ENCODE assay signal across 11 cellular contexts in genomic region chr20:63032861-63033634, GRCh38. TPM values are rescaled to one million over a fixed set of nuclear protein-coding genes. Genes with fewer than 3 reads are reported as not detected.
DNase-seq lines count a peak whose midpoint lies in the region; ATAC-seq, FAIRE-seq and TF ChIP-seq lines count a peak whose summit lies in the region.
"Had no signal": no experiment of that assay in that cellular context is flagged by ENCODE, and none has a peak within 500 bp of the region (broad histone marks: within the 10 kb centered on the region; RNA-seq: fewer than 3 reads in every experiment).

No MANE protein-coding gene starts in this region.

- peaks cover 55% of the 10 kb centered on the region for H3K27me3 Mint-ChIP-seq in astrocyte (ENCODE audit: low read depth, unreplicated experiment)
- H3K27me3 Mint-ChIP-seq in stimulated activated naive CD8-positive, alpha-beta T cell treated with anti-CD3 and anti-CD28 coated beads, Interleukin-15, amount 100 ng/mL, for 72 hours = peaks cover 73% of the 10 kb centered on the region

- H3K36me3 Mint-ChIP-seq in astrocyte (ENCODE audit: low read depth, unreplicated experiment) = no peaks in the 10 kb centered on the region
- H3K36me3 Mint-ChIP-seq: activated CD4-positive, alpha-beta memory T cell treated with anti-CD3 and anti-CD28 coated beads for 36 hours had no signal

- H3K27me3 ChIP-seq in breast epithelium = peaks cover 4 to 82% of the 10 kb centered on the region in 2 donors
- H3K27me3 ChIP-seq in astrocyte (ENCODE audit: insufficient read depth, low read length) = peaks cover 35% of the 10 kb centered on the region

- intact Hi-C loops in breast epithelium (cut with DNase I; ENCODE audit: low total_unique reads) = no loop called here

- DNase-seq in T47D (ENCODE audit: low read depth in 1 of 2, low spot score in 1 of 2) (peak; percentile 80 to 90), breast epithelium (ENCODE audit: low spot score in 2 of 2) (no peak), astrocyte (ENCODE audit: low read depth) (no peak), GOT3 (lab: John Stamatoyannopoulos, UW) (no peak)
- DNase-seq in stimulated activated naive CD8-positive, alpha-beta T cell treated with anti-CD3 and anti-CD28 coated beads, Interleukin-15, amount 100 ng/mL, for 72 hours = no peak
- DNase-seq: activated CD4-positive, alpha-beta memory T cell treated with anti-CD3 and anti-CD28 coated beads for 36 hours had no signal

- H3K27ac ChIP-seq in breast epithelium = no peak overlapping the region
- H3K27ac ChIP-seq in astrocyte (ENCODE audit: low read depth, low read length) = no peak overlapping the region
- H3K27ac ChIP-seq: right lobe of liver had no signal

- peak overlapping the region in 1 of 3 donors; percentile 22 for H3K4me3 ChIP-seq in breast epithelium
- H3K4me3 ChIP-seq in astrocyte (ENCODE audit: insufficient read depth, low read depth, low read length) = no peak overlapping the region
- H3K4me3 ChIP-seq: K562, right lobe of liver had no signal

- H3K4me1 ChIP-seq in breast epithelium = no peaks in the 10 kb centered on the region
- no peaks in the 10 kb centered on the region for H3K4me1 ChIP-seq in astrocyte (ENCODE audit: insufficient read depth, low read length)
- H3K4me1 ChIP-seq: right lobe of liver had no signal

- H4K20me1 ChIP-seq in astrocyte (ENCODE audit: insufficient read depth, low read length) = no peaks in the 10 kb centered on the region

- no peak overlapping the region for H3K9ac ChIP-seq in astrocyte (ENCODE audit: low read length)

- no peak for TF ChIP-seq POLR2A in breast epithelium (IDR thresholded peaks at IDR 0.05)

- H3K36me3 ChIP-seq in breast epithelium (no peaks in the 10 kb centered on the region), astrocyte (ENCODE audit: insufficient read depth, low read length) (no peaks in the 10 kb centered on the region)
- H3K36me3 ChIP-seq: right lobe of liver had no signal

- H3K79me2 ChIP-seq in astrocyte (ENCODE audit: insufficient read depth, low read length) = no peaks in the 10 kb centered on the region

- H3K9me3 Mint-ChIP-seq in astrocyte (ENCODE audit: unreplicated experiment) = no peaks in the 10 kb centered on the region
- no peaks in the 10 kb centered on the region for H3K9me3 Mint-ChIP-seq in stimulated activated naive CD8-positive, alpha-beta T cell treated with anti-CD3 and anti-CD28 coated beads, Interleukin-15, amount 100 ng/mL, for 72 hours
- H3K9me3 Mint-ChIP-seq: activated CD4-positive, alpha-beta memory T cell treated with anti-CD3 and anti-CD28 coated beads for 36 hours had no signal

- no peak overlapping the region for H2AFZ ChIP-seq in astrocyte (ENCODE audit: low read depth, low read length)

- TF ChIP-seq CTCF in breast epithelium (IDR thresholded peaks at IDR 0.05) (no peak), astrocyte (IDR thresholded peaks at IDR 0.05; ENCODE audit: insufficient read depth, low read depth, low read length) (no peak)

- no peak overlapping the region for H3K4me3 Mint-ChIP-seq in astrocyte (ENCODE audit: unreplicated experiment)
- H3K4me3 Mint-ChIP-seq in stimulated activated naive CD8-positive, alpha-beta T cell treated with anti-CD3 and anti-CD28 coated beads, Interleukin-15, amount 100 ng/mL, for 72 hours = peak overlapping the region; percentile 28 to 80
- H3K4me3 Mint-ChIP-seq: activated CD4-positive, alpha-beta memory T cell treated with anti-CD3 and anti-CD28 coated beads for 36 hours had no signal

- peak overlapping the region; percentile 11 for H3K4me2 ChIP-seq in astrocyte (ENCODE audit: low read length)

- in situ Hi-C loops in T47D (cut with HindIII; ENCODE audit: low pct_unique_long_range_greater_than_20kb, low sequenced_read_pairs) = no loop called here

- FAIRE-seq in astrocyte (lab: Jason Lieb, UNC) = no peak
- FAIRE-seq: K562 had no signal

- H3K9me3 ChIP-seq in breast epithelium (no peaks in the 10 kb centered on the region), astrocyte (ENCODE audit: insufficient read depth, low read depth, low read length) (no peaks in the 10 kb centered on the region)
- H3K9me3 ChIP-seq: right lobe of liver had no signal

- peak; percentile 44 for ATAC-seq in HG03196 (IDR thresholded peaks at IDR 0.05; ENCODE audit: unreplicated experiment)
- ATAC-seq in stimulated activated naive CD8-positive, alpha-beta T cell treated with anti-CD3 and anti-CD28 coated beads, Interleukin-15, amount 100 ng/mL, for 72 hours = peak; percentile 43
- no peak for ATAC-seq in HG03565 (IDR thresholded peaks at IDR 0.05; ENCODE audit: unreplicated experiment)
- no peak for ATAC-seq in HG03095 (IDR thresholded peaks at IDR 0.05; ENCODE audit: unreplicated experiment)
- ATAC-seq: K562, right lobe of liver had no signal

- peak overlapping the region; percentile 14 for H3K27ac Mint-ChIP-seq in astrocyte (ENCODE audit: unreplicated experiment)
- no peak overlapping the region for H3K27ac Mint-ChIP-seq in stimulated activated naive CD8-positive, alpha-beta T cell treated with anti-CD3 and anti-CD28 coated beads, Interleukin-15, amount 100 ng/mL, for 72 hours
- H3K27ac Mint-ChIP-seq: activated CD4-positive, alpha-beta memory T cell treated with anti-CD3 and anti-CD28 coated beads for 36 hours had no signal

- H3K4me1 Mint-ChIP-seq in astrocyte (ENCODE audit: low read depth, unreplicated experiment) = peaks cover 2% of the 10 kb centered on the region
- peaks cover 25% of the 10 kb centered on the region for H3K4me1 Mint-ChIP-seq in stimulated activated naive CD8-positive, alpha-beta T cell treated with anti-CD3 and anti-CD28 coated beads, Interleukin-15, amount 100 ng/mL, for 72 hours

RNA-seq across cellular contexts. Expression of gene BHLHE23, which starts 26.3 kb away (rescaled TPM):
- total RNA-seq in breast epithelium = not detected
- total RNA-seq in astrocyte = not detected in 2 replicates
- total RNA-seq: activated CD4-positive, alpha-beta memory T cell treated with anti-CD3 and anti-CD28 coated beads for 36 hours; K562; right lobe of liver had no signal

Comparison
In these comparisons a context has a peak if more than half of its experiments do, and no peak if none do; other contexts are left out.
1. DNase-seq: peak in T47D (2 of 2); none in breast epithelium (0 of 2), astrocyte (single experiment), stimulated activated naive CD8-positive, alpha-beta T cell treated with anti-CD3 and anti-CD28 coated beads, Interleukin-15, amount 100 ng/mL, for 72 hours (0 of 2) and GOT3 (single experiment).
2. ATAC-seq: peak in HG03196 (single experiment) and stimulated activated naive CD8-positive, alpha-beta T cell treated with anti-CD3 and anti-CD28 coated beads, Interleukin-15, amount 100 ng/mL, for 72 hours (single experiment); none in HG03565 (single experiment) and HG03095 (single experiment).